8 cellular contexts compared by ENCODE assay signal in the genomic region with DNA sequence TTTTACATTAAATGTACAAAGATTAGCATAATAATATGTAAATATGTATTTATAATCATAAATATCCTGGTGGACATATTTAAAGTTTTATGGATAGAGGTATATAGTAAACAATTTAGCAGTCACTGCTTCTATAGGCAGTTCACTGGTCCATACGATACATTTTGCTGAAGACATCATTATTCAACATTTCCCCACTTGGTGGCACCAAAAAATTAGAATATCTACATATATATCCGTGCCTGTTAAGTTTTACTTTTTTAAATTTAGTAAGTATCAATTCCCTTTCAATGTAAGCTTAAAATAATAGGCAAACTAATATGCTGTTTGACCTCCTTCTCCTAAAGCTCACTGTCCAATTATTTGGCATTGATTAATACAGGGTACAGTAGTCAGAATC.
DNase-seq lines count a peak whose midpoint lies in the region; ATAC-seq and TF ChIP-seq lines count a peak whose summit lies in the region.

No MANE protein-coding gene starts in this region.

- no peaks in the 10 kb centered on the region for H3K27me3 Mint-ChIP-seq in brain
- H3K27me3 Mint-ChIP-seq in type B pancreatic cell = no peaks in the 10 kb centered on the region

- peak; percentile 1 for DNase-seq in A172 (ENCODE audit: low spot score)
- DNase-seq in type B pancreatic cell (ENCODE audit: extremely low spot score, unreplicated experiment) = no peak
- no peak for DNase-seq in activated naive CD4-positive, alpha-beta T cell treated with Interleukin-2 at 50 U/mL for 16 hours
- no peak for DNase-seq in SHP77 treated with DMSO at 0.1 percent for 48 hours (lab: John Stamatoyannopoulos, UW)

- H3K36me3 Mint-ChIP-seq in brain = peaks cover 9% of the 10 kb centered on the region
- H3K36me3 Mint-ChIP-seq in type B pancreatic cell = peaks cover 3% of the 10 kb centered on the region

- H3K27ac Mint-ChIP-seq in brain = no peak overlapping the region
- no peak overlapping the region for H3K27ac Mint-ChIP-seq in type B pancreatic cell

- H3K4me1 Mint-ChIP-seq in brain = no peaks in the 10 kb centered on the region
- H3K4me1 Mint-ChIP-seq in type B pancreatic cell (ENCODE audit: unreplicated experiment) = no peaks in the 10 kb centered on the region

- peak; percentile 49 to 50 for TF ChIP-seq CTCF in brain (conservative IDR thresholded peaks at IDR 0.05)
- TF ChIP-seq CTCF in type B pancreatic cell (conservative IDR thresholded peaks at IDR 0.05) = peak; percentile 57

- H3K4me3 Mint-ChIP-seq in brain = no peak overlapping the region
- no peak overlapping the region for H3K4me3 Mint-ChIP-seq in type B pancreatic cell

- ATAC-seq in GM18519 (IDR thresholded peaks at IDR 0.05; ENCODE audit: low FRiP score, unreplicated experiment) = peak; percentile 61
- peak; percentile 65 for ATAC-seq in HG03439 (IDR thresholded peaks at IDR 0.05; ENCODE audit: unreplicated experiment)
- no peak for ATAC-seq in GM21381 (IDR thresholded peaks at IDR 0.05; ENCODE audit: unreplicated experiment)

- H3K9me3 Mint-ChIP-seq in brain = no peaks in the 10 kb centered on the region
- H3K9me3 Mint-ChIP-seq in type B pancreatic cell = no peaks in the 10 kb centered on the region
